1 cellular context compared by ENCODE assay signal in the genomic region with DNA sequence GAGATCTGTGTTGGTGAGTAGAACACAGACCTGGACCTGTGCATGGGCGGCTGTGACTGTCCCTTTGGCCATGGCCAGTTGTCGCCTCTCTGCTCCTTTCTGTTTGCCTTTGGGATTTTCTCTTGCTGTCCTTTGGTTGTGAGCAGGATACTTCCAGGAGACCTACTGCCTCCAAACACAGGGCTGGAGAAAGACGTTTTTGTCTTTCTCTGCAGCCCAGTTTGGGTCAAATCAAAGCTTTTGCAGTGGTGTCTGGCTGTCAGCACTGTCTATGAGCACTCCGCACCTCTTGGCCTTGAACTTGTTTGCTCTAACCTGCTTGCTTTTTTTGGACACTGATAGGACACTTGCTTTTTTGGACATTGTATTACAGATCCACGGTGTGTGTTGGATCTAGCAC.
TF ChIP-seq lines count a peak whose summit lies in the region.

No MANE protein-coding gene starts in this region.

TF ChIP-seq in HepG2, 621 proteins besides CTCF, POLR2A, EP300 and RAD21 (continued from another document and continues in another):
- TF ChIP-seq, protein P1, sequence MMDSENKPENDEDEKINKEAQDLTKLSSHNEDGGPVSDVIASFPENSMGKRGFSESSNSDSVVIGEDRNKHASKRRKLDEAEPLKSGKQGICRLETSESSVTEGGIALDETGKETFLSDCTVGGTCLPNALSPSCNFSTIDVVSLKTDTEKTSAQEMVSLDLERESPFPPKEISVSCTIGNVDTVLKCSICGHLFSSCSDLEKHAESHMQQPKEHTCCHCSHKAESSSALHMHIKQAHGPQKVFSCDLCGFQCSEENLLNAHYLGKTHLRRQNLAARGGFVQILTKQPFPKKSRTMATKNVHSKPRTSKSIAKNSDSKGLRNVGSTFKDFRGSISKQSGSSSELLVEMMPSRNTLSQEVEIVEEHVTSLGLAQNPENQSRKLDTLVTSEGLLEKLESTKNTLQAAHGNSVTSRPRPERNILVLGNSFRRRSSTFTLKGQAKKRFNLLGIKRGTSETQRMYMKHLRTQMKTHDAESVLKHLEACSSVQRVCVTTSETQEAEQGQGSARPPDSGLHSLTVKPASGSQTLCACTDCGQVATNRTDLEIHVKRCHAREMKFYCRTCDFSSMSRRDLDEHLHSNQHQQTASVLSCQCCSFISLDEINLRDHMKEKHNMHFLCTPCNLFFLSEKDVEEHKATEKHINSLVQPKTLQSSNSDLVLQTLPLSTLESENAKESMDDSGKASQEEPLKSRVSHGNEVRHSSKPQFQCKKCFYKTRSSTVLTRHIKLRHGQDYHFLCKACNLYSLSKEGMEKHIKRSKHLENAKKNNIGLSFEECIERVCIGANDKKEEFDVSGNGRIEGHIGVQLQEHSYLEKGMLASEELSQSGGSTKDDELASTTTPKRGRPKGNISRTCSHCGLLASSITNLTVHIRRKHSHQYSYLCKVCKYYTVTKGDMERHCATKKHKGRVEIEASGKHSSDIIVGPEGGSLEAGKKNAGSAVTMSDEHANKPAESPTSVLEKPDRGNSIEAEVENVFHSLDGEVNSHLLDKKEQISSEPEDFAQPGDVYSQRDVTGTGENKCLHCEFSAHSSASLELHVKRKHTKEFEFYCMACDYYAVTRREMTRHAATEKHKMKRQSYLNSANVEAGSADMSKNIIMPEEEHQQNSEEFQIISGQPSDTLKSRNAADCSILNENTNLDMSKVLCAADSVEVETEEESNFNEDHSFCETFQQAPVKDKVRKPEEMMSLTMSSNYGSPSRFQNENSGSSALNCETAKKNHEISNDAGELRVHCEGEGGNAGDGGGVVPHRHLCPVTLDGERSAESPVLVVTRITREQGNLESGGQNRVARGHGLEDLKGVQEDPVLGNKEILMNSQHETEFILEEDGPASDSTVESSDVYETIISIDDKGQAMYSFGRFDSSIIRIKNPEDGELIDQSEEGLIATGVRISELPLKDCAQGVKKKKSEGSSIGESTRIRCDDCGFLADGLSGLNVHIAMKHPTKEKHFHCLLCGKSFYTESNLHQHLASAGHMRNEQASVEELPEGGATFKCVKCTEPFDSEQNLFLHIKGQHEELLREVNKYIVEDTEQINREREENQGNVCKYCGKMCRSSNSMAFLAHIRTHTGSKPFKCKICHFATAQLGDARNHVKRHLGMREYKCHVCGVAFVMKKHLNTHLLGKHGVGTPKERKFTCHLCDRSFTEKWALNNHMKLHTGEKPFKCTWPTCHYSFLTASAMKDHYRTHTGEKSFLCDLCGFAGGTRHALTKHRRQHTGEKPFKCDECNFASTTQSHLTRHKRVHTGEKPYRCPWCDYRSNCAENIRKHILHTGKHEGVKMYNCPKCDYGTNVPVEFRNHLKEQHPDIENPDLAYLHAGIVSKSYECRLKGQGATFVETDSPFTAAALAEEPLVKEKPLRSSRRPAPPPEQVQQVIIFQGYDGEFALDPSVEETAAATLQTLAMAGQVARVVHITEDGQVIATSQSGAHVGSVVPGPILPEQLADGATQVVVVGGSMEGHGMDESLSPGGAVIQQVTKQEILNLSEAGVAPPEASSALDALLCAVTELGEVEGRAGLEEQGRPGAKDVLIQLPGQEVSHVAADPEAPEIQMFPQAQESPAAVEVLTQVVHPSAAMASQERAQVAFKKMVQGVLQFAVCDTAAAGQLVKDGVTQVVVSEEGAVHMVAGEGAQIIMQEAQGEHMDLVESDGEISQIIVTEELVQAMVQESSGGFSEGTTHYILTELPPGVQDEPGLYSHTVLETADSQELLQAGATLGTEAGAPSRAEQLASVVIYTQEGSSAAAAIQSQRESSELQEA (CRISPR knock-in tag; IDR thresholded peaks at IDR 0.05; ENCODE audit: not compliant biosample characterization): no peak
- peak; percentile 29; the same call in 1 of the 2 replicates for TF ChIP-seq FOSL2 (CRISPR knock-in tag; IDR thresholded peaks at IDR 0.05)
- TF ChIP-seq GATAD2A (CRISPR knock-in tag; IDR thresholded peaks at IDR 0.05): peak; percentile 54; the same call in 1 of the 2 replicates
- TF ChIP-seq JDP2 (CRISPR knock-in tag; IDR thresholded peaks at IDR 0.05; ENCODE audit: borderline replicate concordance): no peak
- 0 out of 2 replicates have a peak, but pooled peaks have one; percentile 39 for TF ChIP-seq ZNF605 (CRISPR knock-in tag; IDR thresholded peaks at IDR 0.05)
- peak; percentile 35; the same call in 1 of the 2 replicates for TF ChIP-seq RXRB (CRISPR knock-in tag; IDR thresholded peaks at IDR 0.05; ENCODE audit: borderline replicate concordance)
- peak; percentile 49; the same call in 1 of the 2 replicates for TF ChIP-seq HOXA3 (CRISPR knock-in tag; IDR thresholded peaks at IDR 0.05)
- peak; percentile 67; the same call in 1 of the 2 replicates for TF ChIP-seq TBX2 (CRISPR knock-in tag; IDR thresholded peaks at IDR 0.05; ENCODE audit: borderline replicate concordance)
- peak; percentile 78 for TF ChIP-seq HDAC2 (CRISPR knock-in tag; IDR thresholded peaks at IDR 0.05)
- TF ChIP-seq ZNF564 (CRISPR knock-in tag; IDR thresholded peaks at IDR 0.05): 0 out of 2 replicates have a peak, but pooled peaks have one; percentile 30
- TF ChIP-seq ISL2 (CRISPR knock-in tag; IDR thresholded peaks at IDR 0.05): peak; percentile 56
- TF ChIP-seq, protein P2, sequence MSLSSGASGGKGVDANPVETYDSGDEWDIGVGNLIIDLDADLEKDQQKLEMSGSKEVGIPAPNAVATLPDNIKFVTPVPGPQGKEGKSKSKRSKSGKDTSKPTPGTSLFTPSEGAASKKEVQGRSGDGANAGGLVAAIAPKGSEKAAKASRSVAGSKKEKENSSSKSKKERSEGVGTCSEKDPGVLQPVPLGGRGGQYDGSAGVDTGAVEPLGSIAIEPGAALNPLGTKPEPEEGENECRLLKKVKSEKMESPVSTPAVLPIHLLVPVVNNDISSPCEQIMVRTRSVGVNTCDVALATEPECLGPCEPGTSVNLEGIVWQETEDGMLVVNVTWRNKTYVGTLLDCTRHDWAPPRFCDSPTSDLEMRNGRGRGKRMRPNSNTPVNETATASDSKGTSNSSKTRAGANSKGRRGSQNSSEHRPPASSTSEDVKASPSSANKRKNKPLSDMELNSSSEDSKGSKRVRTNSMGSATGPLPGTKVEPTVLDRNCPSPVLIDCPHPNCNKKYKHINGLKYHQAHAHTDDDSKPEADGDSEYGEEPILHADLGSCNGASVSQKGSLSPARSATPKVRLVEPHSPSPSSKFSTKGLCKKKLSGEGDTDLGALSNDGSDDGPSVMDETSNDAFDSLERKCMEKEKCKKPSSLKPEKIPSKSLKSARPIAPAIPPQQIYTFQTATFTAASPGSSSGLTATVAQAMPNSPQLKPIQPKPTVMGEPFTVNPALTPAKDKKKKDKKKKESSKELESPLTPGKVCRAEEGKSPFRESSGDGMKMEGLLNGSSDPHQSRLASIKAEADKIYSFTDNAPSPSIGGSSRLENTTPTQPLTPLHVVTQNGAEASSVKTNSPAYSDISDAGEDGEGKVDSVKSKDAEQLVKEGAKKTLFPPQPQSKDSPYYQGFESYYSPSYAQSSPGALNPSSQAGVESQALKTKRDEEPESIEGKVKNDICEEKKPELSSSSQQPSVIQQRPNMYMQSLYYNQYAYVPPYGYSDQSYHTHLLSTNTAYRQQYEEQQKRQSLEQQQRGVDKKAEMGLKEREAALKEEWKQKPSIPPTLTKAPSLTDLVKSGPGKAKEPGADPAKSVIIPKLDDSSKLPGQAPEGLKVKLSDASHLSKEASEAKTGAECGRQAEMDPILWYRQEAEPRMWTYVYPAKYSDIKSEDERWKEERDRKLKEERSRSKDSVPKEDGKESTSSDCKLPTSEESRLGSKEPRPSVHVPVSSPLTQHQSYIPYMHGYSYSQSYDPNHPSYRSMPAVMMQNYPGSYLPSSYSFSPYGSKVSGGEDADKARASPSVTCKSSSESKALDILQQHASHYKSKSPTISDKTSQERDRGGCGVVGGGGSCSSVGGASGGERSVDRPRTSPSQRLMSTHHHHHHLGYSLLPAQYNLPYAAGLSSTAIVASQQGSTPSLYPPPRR (CRISPR knock-in tag; IDR thresholded peaks at IDR 0.05; ENCODE audit: borderline replicate concordance): peak; percentile 55; the same call in 1 of the 2 replicates
- 0 out of 2 replicates have a peak, but pooled peaks have one; percentile 4 for TF ChIP-seq MIER2 (CRISPR knock-in tag; IDR thresholded peaks at IDR 0.05)
- TF ChIP-seq KMT2A (CRISPR knock-in tag; IDR thresholded peaks at IDR 0.05): peak; percentile 50; the same call in 1 of the 2 replicates
- peak; percentile 97 for TF ChIP-seq HMG20B (CRISPR knock-in tag; conservative IDR thresholded peaks at IDR 0.05)
- TF ChIP-seq FOXA1 (IDR thresholded peaks at IDR 0.05): no peak
- TF ChIP-seq FOXA1 (CRISPR knock-in tag; IDR thresholded peaks at IDR 0.05): peak; percentile 37; the same call in 1 of the 2 replicates
- TF ChIP-seq, protein P3, sequence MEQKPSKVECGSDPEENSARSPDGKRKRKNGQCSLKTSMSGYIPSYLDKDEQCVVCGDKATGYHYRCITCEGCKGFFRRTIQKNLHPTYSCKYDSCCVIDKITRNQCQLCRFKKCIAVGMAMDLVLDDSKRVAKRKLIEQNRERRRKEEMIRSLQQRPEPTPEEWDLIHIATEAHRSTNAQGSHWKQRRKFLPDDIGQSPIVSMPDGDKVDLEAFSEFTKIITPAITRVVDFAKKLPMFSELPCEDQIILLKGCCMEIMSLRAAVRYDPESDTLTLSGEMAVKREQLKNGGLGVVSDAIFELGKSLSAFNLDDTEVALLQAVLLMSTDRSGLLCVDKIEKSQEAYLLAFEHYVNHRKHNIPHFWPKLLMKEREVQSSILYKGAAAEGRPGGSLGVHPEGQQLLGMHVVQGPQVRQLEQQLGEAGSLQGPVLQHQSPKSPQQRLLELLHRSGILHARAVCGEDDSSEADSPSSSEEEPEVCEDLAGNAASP (CRISPR knock-in tag; IDR thresholded peaks at IDR 0.05; ENCODE audit: borderline replicate concordance): peak; percentile 16; the same call in 1 of the 2 replicates
- peak; percentile 37; the same call in 1 of the 2 replicates for TF ChIP-seq FOXJ3 (CRISPR knock-in tag; IDR thresholded peaks at IDR 0.05; ENCODE audit: borderline replicate concordance)
- TF ChIP-seq HNF4A (CRISPR knock-in tag; IDR thresholded peaks at IDR 0.05): peak; percentile 58
- peak; percentile 73 for TF ChIP-seq RARA (CRISPR knock-in tag; IDR thresholded peaks at IDR 0.05)
- TF ChIP-seq ZKSCAN8 (CRISPR knock-in tag; IDR thresholded peaks at IDR 0.05; ENCODE audit: borderline replicate concordance): 0 out of 2 replicates have a peak, but pooled peaks have one; percentile 44
- TF ChIP-seq, protein P4, sequence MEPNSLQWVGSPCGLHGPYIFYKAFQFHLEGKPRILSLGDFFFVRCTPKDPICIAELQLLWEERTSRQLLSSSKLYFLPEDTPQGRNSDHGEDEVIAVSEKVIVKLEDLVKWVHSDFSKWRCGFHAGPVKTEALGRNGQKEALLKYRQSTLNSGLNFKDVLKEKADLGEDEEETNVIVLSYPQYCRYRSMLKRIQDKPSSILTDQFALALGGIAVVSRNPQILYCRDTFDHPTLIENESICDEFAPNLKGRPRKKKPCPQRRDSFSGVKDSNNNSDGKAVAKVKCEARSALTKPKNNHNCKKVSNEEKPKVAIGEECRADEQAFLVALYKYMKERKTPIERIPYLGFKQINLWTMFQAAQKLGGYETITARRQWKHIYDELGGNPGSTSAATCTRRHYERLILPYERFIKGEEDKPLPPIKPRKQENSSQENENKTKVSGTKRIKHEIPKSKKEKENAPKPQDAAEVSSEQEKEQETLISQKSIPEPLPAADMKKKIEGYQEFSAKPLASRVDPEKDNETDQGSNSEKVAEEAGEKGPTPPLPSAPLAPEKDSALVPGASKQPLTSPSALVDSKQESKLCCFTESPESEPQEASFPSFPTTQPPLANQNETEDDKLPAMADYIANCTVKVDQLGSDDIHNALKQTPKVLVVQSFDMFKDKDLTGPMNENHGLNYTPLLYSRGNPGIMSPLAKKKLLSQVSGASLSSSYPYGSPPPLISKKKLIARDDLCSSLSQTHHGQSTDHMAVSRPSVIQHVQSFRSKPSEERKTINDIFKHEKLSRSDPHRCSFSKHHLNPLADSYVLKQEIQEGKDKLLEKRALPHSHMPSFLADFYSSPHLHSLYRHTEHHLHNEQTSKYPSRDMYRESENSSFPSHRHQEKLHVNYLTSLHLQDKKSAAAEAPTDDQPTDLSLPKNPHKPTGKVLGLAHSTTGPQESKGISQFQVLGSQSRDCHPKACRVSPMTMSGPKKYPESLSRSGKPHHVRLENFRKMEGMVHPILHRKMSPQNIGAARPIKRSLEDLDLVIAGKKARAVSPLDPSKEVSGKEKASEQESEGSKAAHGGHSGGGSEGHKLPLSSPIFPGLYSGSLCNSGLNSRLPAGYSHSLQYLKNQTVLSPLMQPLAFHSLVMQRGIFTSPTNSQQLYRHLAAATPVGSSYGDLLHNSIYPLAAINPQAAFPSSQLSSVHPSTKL (CRISPR knock-in tag; IDR thresholded peaks at IDR 0.05): peak; percentile 69
- TF ChIP-seq SOX13 (IDR thresholded peaks at IDR 0.05): no peak
- TF ChIP-seq SOX13 (CRISPR knock-in tag; conservative IDR thresholded peaks at IDR 0.05 in 1 of 2, IDR thresholded peaks at IDR 0.05 in 1 of 2): peak in 1 of 2 experiments; percentile 61; a peak in 2 of 4 replicates
- peak; percentile 19; the same call in 1 of the 2 replicates for TF ChIP-seq ZNF788 (CRISPR knock-in tag; IDR thresholded peaks at IDR 0.05; ENCODE audit: borderline replicate concordance)
- TF ChIP-seq ZFP1 (CRISPR knock-in tag; IDR thresholded peaks at IDR 0.05): no peak
- TF ChIP-seq, protein P5, sequence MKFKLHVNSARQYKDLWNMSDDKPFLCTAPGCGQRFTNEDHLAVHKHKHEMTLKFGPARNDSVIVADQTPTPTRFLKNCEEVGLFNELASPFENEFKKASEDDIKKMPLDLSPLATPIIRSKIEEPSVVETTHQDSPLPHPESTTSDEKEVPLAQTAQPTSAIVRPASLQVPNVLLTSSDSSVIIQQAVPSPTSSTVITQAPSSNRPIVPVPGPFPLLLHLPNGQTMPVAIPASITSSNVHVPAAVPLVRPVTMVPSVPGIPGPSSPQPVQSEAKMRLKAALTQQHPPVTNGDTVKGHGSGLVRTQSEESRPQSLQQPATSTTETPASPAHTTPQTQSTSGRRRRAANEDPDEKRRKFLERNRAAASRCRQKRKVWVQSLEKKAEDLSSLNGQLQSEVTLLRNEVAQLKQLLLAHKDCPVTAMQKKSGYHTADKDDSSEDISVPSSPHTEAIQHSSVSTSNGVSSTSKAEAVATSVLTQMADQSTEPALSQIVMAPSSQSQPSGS (CRISPR knock-in tag; IDR thresholded peaks at IDR 0.05): 0 out of 2 replicates have a peak, but pooled peaks have one; percentile 27
- no peak for TF ChIP-seq TCF7L2 (IDR thresholded peaks at IDR 0.05; ENCODE audit: low read depth, low read length)
- TF ChIP-seq SALL1 (CRISPR knock-in tag; IDR thresholded peaks at IDR 0.05): peak; percentile 47
- TF ChIP-seq, protein P6, sequence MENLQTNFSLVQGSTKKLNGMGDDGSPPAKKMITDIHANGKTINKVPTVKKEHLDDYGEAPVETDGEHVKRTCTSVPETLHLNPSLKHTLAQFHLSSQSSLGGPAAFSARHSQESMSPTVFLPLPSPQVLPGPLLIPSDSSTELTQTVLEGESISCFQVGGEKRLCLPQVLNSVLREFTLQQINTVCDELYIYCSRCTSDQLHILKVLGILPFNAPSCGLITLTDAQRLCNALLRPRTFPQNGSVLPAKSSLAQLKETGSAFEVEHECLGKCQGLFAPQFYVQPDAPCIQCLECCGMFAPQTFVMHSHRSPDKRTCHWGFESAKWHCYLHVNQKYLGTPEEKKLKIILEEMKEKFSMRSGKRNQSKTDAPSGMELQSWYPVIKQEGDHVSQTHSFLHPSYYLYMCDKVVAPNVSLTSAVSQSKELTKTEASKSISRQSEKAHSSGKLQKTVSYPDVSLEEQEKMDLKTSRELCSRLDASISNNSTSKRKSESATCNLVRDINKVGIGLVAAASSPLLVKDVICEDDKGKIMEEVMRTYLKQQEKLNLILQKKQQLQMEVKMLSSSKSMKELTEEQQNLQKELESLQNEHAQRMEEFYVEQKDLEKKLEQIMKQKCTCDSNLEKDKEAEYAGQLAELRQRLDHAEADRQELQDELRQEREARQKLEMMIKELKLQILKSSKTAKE (CRISPR knock-in tag; IDR thresholded peaks at IDR 0.05; ENCODE audit: borderline replicate concordance): peak; percentile 67; the same call in 1 of the 2 replicates
- TF ChIP-seq ZNF263 (CRISPR knock-in tag; IDR thresholded peaks at IDR 0.05): 0 out of 2 replicates have a peak, but pooled peaks have one; percentile 42
- TF ChIP-seq ZSCAN31 (CRISPR knock-in tag; IDR thresholded peaks at IDR 0.05; ENCODE audit: low read depth): 0 out of 2 replicates have a peak, but pooled peaks have one; percentile 40
